In the genomic region with DNA sequence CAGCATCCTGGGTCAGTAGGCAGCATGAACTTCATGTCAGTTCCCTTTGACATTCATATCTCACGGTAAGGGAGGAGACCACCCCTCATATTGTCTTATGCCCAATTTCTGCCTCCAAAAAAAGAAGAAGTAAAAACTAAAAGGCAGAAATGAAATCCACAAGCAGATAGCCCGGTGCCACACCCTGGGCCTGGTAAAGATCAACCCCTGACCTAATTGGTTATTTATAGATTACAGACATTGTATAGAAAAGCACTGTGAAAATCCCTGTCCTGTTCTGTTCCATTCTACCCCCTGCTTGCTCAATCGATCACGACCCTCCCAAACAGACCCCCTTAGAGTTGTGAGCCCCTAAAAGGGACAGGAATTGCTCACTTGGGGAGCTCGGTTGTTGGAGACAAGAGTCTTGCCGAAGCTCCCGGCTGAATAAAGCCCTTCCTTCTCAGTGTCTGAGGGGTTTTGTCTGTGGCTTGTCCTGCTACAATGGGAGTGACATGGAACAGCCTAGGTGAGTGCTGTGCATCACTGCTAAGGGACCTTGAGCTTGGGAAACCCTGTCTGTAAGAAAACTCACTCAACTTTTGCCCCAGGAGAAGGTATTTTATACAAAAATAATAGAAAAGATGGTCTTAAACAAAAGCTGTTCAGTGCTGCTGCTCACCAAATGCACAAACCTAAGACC, we compare ENCODE assay signal across 12 cellular contexts. TPM values are rescaled to one million over a fixed set of nuclear protein-coding genes. Genes with fewer than 3 reads are reported as not detected.
DNase-seq lines count a peak whose midpoint lies in the region; ATAC-seq and TF ChIP-seq lines count a peak whose summit lies in the region.
"Had no signal": no experiment of that assay in that cellular context is flagged by ENCODE, and none has a peak within 500 bp of the region (broad histone marks: within the 10 kb centered on the region; RNA-seq: fewer than 3 reads in every experiment).

No MANE protein-coding gene starts in this region.

- peak overlapping the region; percentile 57 to 96 (median 92) for H3K27ac Mint-ChIP-seq in CD4-positive, alpha-beta memory T cell
- H3K27ac Mint-ChIP-seq in brain, result peak overlapping the region; percentile 35 to 79 (median 64)
- H3K27ac Mint-ChIP-seq: neural progenitor cell had no signal

- H3K14ac ChIP-seq in IMR-90 (replicated peaks; ENCODE audit: low read depth, low read length), result no peak overlapping the region

- no peak overlapping the region for H2BK15ac ChIP-seq in IMR-90 (ENCODE audit: low read depth, low read length)

- no peak for DNase-seq in CD4-positive, alpha-beta memory T cell
- DNase-seq in IMR-90, result no peak
- no peak for DNase-seq in NCI-H2196 treated with DMSO at 0.1 percent for 48 hours (lab: John Stamatoyannopoulos, UW; ENCODE audit: unreplicated experiment)
- no peak for DNase-seq in NCI-H524 (lab: John Stamatoyannopoulos, UW)
- DNase-seq in activated effector memory CD4-positive, alpha-beta T cell treated with Interleukin-2 at 50 U/mL for 16 hours, result no peak
- DNase-seq: dermis blood vessel endothelial cell, DND-41, NCI-H1694 had no signal

- H3K9me1 ChIP-seq in IMR-90 (ENCODE audit: insufficient read depth, low read length), result peaks cover 10% of the 10 kb centered on the region

- H2AK9ac ChIP-seq in IMR-90 (replicated peaks; ENCODE audit: low read depth, low read length, poor library complexity), result no peak overlapping the region

- no peak overlapping the region for H3K4me3 ChIP-seq in CD4-positive, alpha-beta memory T cell (ENCODE audit: low read length in 2 of 2)
- H3K4me3 ChIP-seq in IMR-90 (ENCODE audit: insufficient read depth, low read depth, low read length) (no peak overlapping the region), neutrophil (ENCODE audit: low read depth in 1 of 2, low read length in 1 of 2) (no peak overlapping the region)
- H3K4me3 ChIP-seq: neural progenitor cell had no signal

- no peaks in the 10 kb centered on the region for H3K9me3 ChIP-seq in CD4-positive, alpha-beta memory T cell (ENCODE audit: control insufficient read depth in 1 of 2, low read length in 2 of 2)
- H3K9me3 ChIP-seq in IMR-90 (ENCODE audit: control insufficient read depth, insufficient read depth, low read length) (no peaks in the 10 kb centered on the region), neutrophil (no peaks in the 10 kb centered on the region)

- TSS peak; percentile 9 for BruUV-seq in IMR-90 (replicated peaks; lab: Mats Ljungman, UMichigan)

- ATAC-seq in IMR-90 (ENCODE audit: low read depth), result no peak
- no peak for ATAC-seq in GM21381 (IDR thresholded peaks at IDR 0.05; ENCODE audit: unreplicated experiment)

- no peak overlapping the region for H3K9ac ChIP-seq in IMR-90 (ENCODE audit: low read depth, low read length)
- H3K9ac ChIP-seq: neural progenitor cell had no signal

- no peak overlapping the region for H3K56ac ChIP-seq in IMR-90 (ENCODE audit: extremely low read depth, insufficient read depth, low read length)

- TF ChIP-seq RAD21 in IMR-90 (IDR thresholded peaks at IDR 0.05; ENCODE audit: low read length), result no peak

- no peaks in the 10 kb centered on the region for H3K27me3 Mint-ChIP-seq in CD4-positive, alpha-beta memory T cell
- no peaks in the 10 kb centered on the region for H3K27me3 Mint-ChIP-seq in brain

- no peak overlapping the region; the same call in 1 of the 2 replicates for H3K23ac ChIP-seq in IMR-90 (ENCODE audit: low read depth, low read length)

- no peaks in the 10 kb centered on the region for H3K9me3 Mint-ChIP-seq in CD4-positive, alpha-beta memory T cell
- no peaks in the 10 kb centered on the region for H3K9me3 Mint-ChIP-seq in brain
- H3K9me3 Mint-ChIP-seq: neural progenitor cell had no signal

- dilution Hi-C loops in IMR-90 (cut with HindIII; ENCODE audit: low sequenced_read_pairs, unreplicated experiment), result no loop called here

- H3K4ac ChIP-seq in IMR-90 (ENCODE audit: low read depth, low read length), result no peak overlapping the region

- no peak overlapping the region for H2BK5ac ChIP-seq in IMR-90 (ENCODE audit: low read depth, low read length, poor library complexity, severe bottlenecking)

- H4K5ac ChIP-seq in IMR-90 (ENCODE audit: low read depth, low read length), result no peak overlapping the region

- peak overlapping the region; percentile 52 to 86 (median 79) for H3K4me3 Mint-ChIP-seq in CD4-positive, alpha-beta memory T cell
- H3K4me3 Mint-ChIP-seq in brain, result peak overlapping the region in 2 of 5 experiments; percentile 25 to 28
- H3K4me3 Mint-ChIP-seq: neural progenitor cell had no signal

- H2BK120ac ChIP-seq in IMR-90 (ENCODE audit: low read depth, low read length), result no peak overlapping the region

- H3K4me1 ChIP-seq in CD4-positive, alpha-beta memory T cell (ENCODE audit: insufficient read depth, low read length), result peaks cover 99% of the 10 kb centered on the region
- H3K4me1 ChIP-seq in IMR-90 (ENCODE audit: control insufficient read depth, insufficient read depth, low read length), result peaks cover 23% of the 10 kb centered on the region
- H3K4me1 ChIP-seq in neutrophil (ENCODE audit: control insufficient read depth in 1 of 2, insufficient read depth in 1 of 2, low read depth in 1 of 2, low read length in 1 of 2), result peaks cover 4 to 8% of the 10 kb centered on the region in 2 experiments

- peaks cover 0 to 59% of the 10 kb centered on the region in 2 experiments; a peak in 2 of 4 replicates for H3K79me1 ChIP-seq in IMR-90 (ENCODE audit: low read depth in 1 of 2, low read length in 2 of 2)

- in situ Hi-C loops in IMR-90 (cut with MboI; ENCODE audit: low sequenced_read_pairs), result no loop called here

- no peaks in the 10 kb centered on the region for H3K27me3 ChIP-seq in CD4-positive, alpha-beta memory T cell (ENCODE audit: insufficient read depth, low read length)
- H3K27me3 ChIP-seq in IMR-90 (ENCODE audit: control insufficient read depth, insufficient read depth, low read length) (no peaks in the 10 kb centered on the region), neutrophil (no peaks in the 10 kb centered on the region)
- H3K27me3 ChIP-seq: neural progenitor cell had no signal

- no peaks in the 10 kb centered on the region for H3K36me3 ChIP-seq in CD4-positive, alpha-beta memory T cell (ENCODE audit: insufficient read depth, low read length)
- H3K36me3 ChIP-seq in IMR-90 (ENCODE audit: control insufficient read depth, insufficient read depth, low read length), result peaks cover 3% of the 10 kb centered on the region
- no peaks in the 10 kb centered on the region for H3K36me3 ChIP-seq in neutrophil

- H4K8ac ChIP-seq in IMR-90 (ENCODE audit: low read depth in 2 of 2, low read length in 2 of 2), result peak overlapping the region in 1 of 2 experiments; percentile 11; a peak in 1 of 4 replicates

- intact Hi-C loops in CD4-positive, alpha-beta memory T cell (cut with micrococcal nuclease), result no loop called here
- intact Hi-C loops in IMR-90 (cut with micrococcal nuclease), result no loop called here

- no peak overlapping the region for H2AFZ ChIP-seq in IMR-90 (replicated peaks; ENCODE audit: low read length, poor library complexity)
- H2AFZ ChIP-seq: neural progenitor cell had no signal

- peak overlapping the region; percentile 56 for H3K27ac ChIP-seq in CD4-positive, alpha-beta memory T cell (ENCODE audit: low read depth, low read length)
- H3K27ac ChIP-seq in IMR-90 (ENCODE audit: insufficient read depth, low read length), result no peak overlapping the region
- H3K27ac ChIP-seq in neutrophil, result peak overlapping the region; percentile 50
- H3K27ac ChIP-seq: neural progenitor cell had no signal

- no peak overlapping the region for H2BK20ac ChIP-seq in IMR-90 (ENCODE audit: low read depth, low read length)

- H4K20me1 ChIP-seq in IMR-90 (ENCODE audit: insufficient read depth, low read length), result peaks cover 84% of the 10 kb centered on the region

- no peak overlapping the region for H4K91ac ChIP-seq in IMR-90 (ENCODE audit: insufficient read depth, low read depth, low read length)

- H3K18ac ChIP-seq in IMR-90 (ENCODE audit: low read depth, low read length), result no peak overlapping the region

- H3K36me3 Mint-ChIP-seq in CD4-positive, alpha-beta memory T cell, result peaks cover 0 to 31% of the 10 kb centered on the region in 2 donors
- H3K36me3 Mint-ChIP-seq in brain, result peaks cover 43% of the 10 kb centered on the region

- peaks cover 53 to 90% (median 73%) of the 10 kb centered on the region in 4 donors for H3K4me1 Mint-ChIP-seq in CD4-positive, alpha-beta memory T cell
- peaks cover 77% of the 10 kb centered on the region for H3K4me1 Mint-ChIP-seq in brain

- peak overlapping the region; percentile 64; the same call in 1 of the 2 replicates for H2AK5ac ChIP-seq in IMR-90 (ENCODE audit: low read depth, low read length)

- CTCF ChIA-PET in CD4-positive, alpha-beta memory T cell (lab: Charles Lee; ENCODE audit: partially characterized antibody), result interaction anchor here (1.2 to 8.7 kb wide), 4 partner anchors 9 to 40 kb away, joined by 4 to 58 read pairs (median 28); partner anchors contain the start of gene ANKRD12
- CTCF ChIA-PET in IMR-90 (lab: Yijun Ruan, JAX), result no interaction called here

- no peak overlapping the region for H3K4me2 ChIP-seq in IMR-90 (ENCODE audit: low read depth, low read length)
- H3K4me2 ChIP-seq: neural progenitor cell had no signal

- 100% methylated on average over 3 of the region's 7 CpGs; no CpG with 5 or more reads in 1 of the 2 experiments for WGBS in IMR-90 (ENCODE audit: extremely low coverage in 2 of 2, insufficient read length in 1 of 2), 2 experiments

- POLR2A ChIA-PET in CD4-positive, alpha-beta memory T cell (lab: Charles Lee; ENCODE audit: partially characterized antibody), result interaction anchor here (0.6 to 21.8 kb wide), 5 partner anchors 10 to 31 kb away, joined by 3 to 823 read pairs (median 8); partner anchors contain the start of genes ANKRD12 and NDUFV2
- POLR2A ChIA-PET in IMR-90 (lab: Charles Lee; ENCODE audit: unreplicated experiment), result no interaction called here

- TF ChIP-seq CTCF in IMR-90 (conservative IDR thresholded peaks at IDR 0.05; ENCODE audit: low read depth, low read length) (no peak), brain (conservative IDR thresholded peaks at IDR 0.05) (no peak), neutrophil (IDR thresholded peaks at IDR 0.05) (no peak)

- no peak for TF ChIP-seq POLR2A in IMR-90 (IDR thresholded peaks at IDR 0.05; ENCODE audit: low read depth, low read length)

RNA-seq across cellular contexts. Expression of gene NDUFV2, which starts 11.1 kb away (rescaled TPM):
- total RNA-seq in CD4-positive, alpha-beta memory T cell, result 100 to 1,000 TPM; 135 TPM
- 100 to 1,000 TPM; 213 to 281 TPM for polyA plus RNA-seq in CD4-positive, alpha-beta memory T cell
- total RNA-seq in IMR-90 (2012; rRNA removed), result 106 and 115 TPM in 2 replicates
- polyA plus RNA-seq in IMR-90 (2012; rRNA removed) (121 and 126 TPM in 2 replicates), brain (ENCODE audit: insufficient read depth, low read depth, low replicate concordance) (119 TPM)
- 41.8 and 55.5 TPM in 2 replicates for polyA plus RNA-seq in IMR-90 (2012; cell fraction: cytosol; rRNA removed)
- 11.4 and 58.7 TPM in 2 replicates for polyA plus RNA-seq in IMR-90 (2012; cell fraction: nucleus; rRNA removed; ENCODE audit: low replicate concordance)

RNA-seq across cellular contexts. Expression of gene ANKRD12, which starts 23.0 kb away (rescaled TPM):
- 100 to 1,000 TPM; 262 to 280 TPM for total RNA-seq in CD4-positive, alpha-beta memory T cell
- polyA plus RNA-seq in CD4-positive, alpha-beta memory T cell, result 100 to 1,000 TPM in 1 of 2 donors, 10 to 100 TPM in 1; 10.7 to 141 TPM
- 12.9 and 31.7 TPM in 2 replicates for total RNA-seq in IMR-90 (2012; rRNA removed)
- polyA plus RNA-seq in IMR-90 (2012; rRNA removed), result 1.9 and 2.6 TPM in 2 replicates
- polyA plus RNA-seq in IMR-90 (2012; cell fraction: cytosol; rRNA removed), result 0.41 and 4.3 TPM in 2 replicates
- 2.5 and 4.6 TPM in 2 replicates for polyA plus RNA-seq in IMR-90 (2012; cell fraction: nucleus; rRNA removed; ENCODE audit: low replicate concordance)
- 1.3 TPM for polyA plus RNA-seq in brain (ENCODE audit: insufficient read depth, low read depth, low replicate concordance)
